In the genomic region with DNA sequence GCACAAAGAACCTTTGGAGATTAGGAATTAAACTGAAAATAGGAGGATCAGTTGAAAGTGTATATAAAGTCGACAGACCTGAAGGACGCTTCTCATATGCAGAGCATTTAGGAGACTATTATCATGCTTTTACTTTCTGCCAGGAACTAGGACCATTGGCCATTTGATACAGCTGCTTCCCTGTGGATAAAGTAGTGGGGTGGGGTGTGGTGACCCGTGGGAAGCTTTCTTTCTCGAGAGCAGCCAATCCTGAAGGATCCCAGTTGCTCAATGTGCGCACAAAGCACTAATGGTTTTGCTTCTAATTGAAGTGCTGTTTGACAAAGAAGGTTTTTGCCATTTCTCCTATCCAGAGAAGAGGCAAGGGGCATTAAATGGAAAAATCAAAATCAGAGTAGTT, we compare ENCODE assay signal across 14 cellular contexts. TPM values are rescaled to one million over a fixed set of nuclear protein-coding genes. Genes with fewer than 3 reads are reported as not detected.
A peak's percentile ranks its signal among the peaks of the same experiment; 100 is the strongest.
DNase-seq lines count a peak whose midpoint lies in the region; ATAC-seq and TF ChIP-seq lines count a peak whose summit lies in the region.
"Had no signal": no experiment of that assay in that cellular context is flagged by ENCODE, and none has a peak within 500 bp of the region (broad histone marks: within the 10 kb centered on the region; RNA-seq: fewer than 3 reads in every experiment).

No MANE protein-coding gene starts in this region.

- H3K79me2 ChIP-seq in GM23338 (replicated peaks; ENCODE audit: insufficient read depth) (no peaks in the 10 kb centered on the region), neural progenitor cell (ENCODE audit: low read depth) (no peaks in the 10 kb centered on the region)

- H3K27me3 ChIP-seq in GM23338 (ENCODE audit: insufficient read depth) (no peaks in the 10 kb centered on the region), NT2/D1 (ENCODE audit: insufficient read depth, insufficient read length) (no peaks in the 10 kb centered on the region), neural progenitor cell (no peaks in the 10 kb centered on the region), BE2C (peaks cover 22% of the 10 kb centered on the region)
- H3K27me3 ChIP-seq: BLaER1 treated with 17β-estradiol and CSF1 and Interleukin-3, amounts not matched to agents 10 nM and 100 nM had no signal

- H3K36me3 Mint-ChIP-seq in GM23338 (ENCODE audit: low read depth) (peaks cover 11% of the 10 kb centered on the region; the same call in 2 of the 3 replicates), neural progenitor cell (no peaks in the 10 kb centered on the region)
- no peaks in the 10 kb centered on the region for H3K36me3 Mint-ChIP-seq in dendritic cell treated with granulocyte-macrophage colony-stimulating factor and Interleukin-4, amounts not matched to agents 40 ng/mL and 50 ng/mL, for 4 days (ENCODE audit: low read depth)

- no peak overlapping the region for H3K4me3 Mint-ChIP-seq in GM23338
- no peak overlapping the region for H3K4me3 Mint-ChIP-seq in dendritic cell treated with granulocyte-macrophage colony-stimulating factor and Interleukin-4, amounts not matched to agents 40 ng/mL and 50 ng/mL, for 4 days
- H3K4me3 Mint-ChIP-seq in neural progenitor cell = no peak overlapping the region
- H3K4me3 Mint-ChIP-seq: CD4-positive, CD25-positive, alpha-beta regulatory T cell had no signal

- H3K27ac Mint-ChIP-seq in GM23338 (peak overlapping the region; percentile 84), neural progenitor cell (no peak overlapping the region)
- H3K27ac Mint-ChIP-seq in dendritic cell treated with granulocyte-macrophage colony-stimulating factor and Interleukin-4, amounts not matched to agents 40 ng/mL and 50 ng/mL, for 4 days = peak overlapping the region; percentile 6
- H3K27ac Mint-ChIP-seq: CD4-positive, CD25-positive, alpha-beta regulatory T cell had no signal

- H4K20me1 ChIP-seq in GM23338 (replicated peaks; ENCODE audit: insufficient read depth) (no peaks in the 10 kb centered on the region), neural progenitor cell (ENCODE audit: low read depth) (no peaks in the 10 kb centered on the region)
- H4K20me1 ChIP-seq: BLaER1 treated with 17β-estradiol and CSF1 and Interleukin-3, amounts not matched to agents 10 nM and 100 nM had no signal

- H3K4me1 ChIP-seq in GM23338 (ENCODE audit: insufficient read depth) (peaks cover 21% of the 10 kb centered on the region), NT2/D1 (ENCODE audit: insufficient read depth, insufficient read length) (no peaks in the 10 kb centered on the region), neural progenitor cell (peaks cover 6% of the 10 kb centered on the region), BE2C (no peaks in the 10 kb centered on the region)

- peaks cover 8% of the 10 kb centered on the region; the same call in 1 of the 2 replicates for H3K9me3 ChIP-seq in NT2/D1 (ENCODE audit: insufficient read depth, low read length)
- no peaks in the 10 kb centered on the region for H3K9me3 ChIP-seq in neural progenitor cell (ENCODE audit: low read depth)
- no peaks in the 10 kb centered on the region for H3K9me3 ChIP-seq in BE2C

- peak; percentile 59 for DNase-seq in GM23338 (ENCODE audit: low spot score)
- peak; percentile 33 for DNase-seq in NT2/D1 (ENCODE audit: low read depth, low spot score)
- no peak for DNase-seq in neural progenitor cell (ENCODE audit: low spot score)
- DNase-seq in BE2C = no peak
- no peak for DNase-seq in activated gamma-delta T cell (lab: John Stamatoyannopoulos, UW)
- no peak for DNase-seq in activated CD4-positive, alpha-beta T cell treated with anti-CD3 and anti-CD28 coated beads for 1 hour
- DNase-seq in stimulated activated CD4-positive, alpha-beta T cell treated with anti-CD3 and anti-CD28 coated beads, Interleukin-1b, Interleukin-23, amount 100 ng/mL, for 48 hours = no peak
- DNase-seq: CD4-positive, CD25-positive, alpha-beta regulatory T cell; DMS79; KBM-7 had no signal

- H3K9ac ChIP-seq in NT2/D1 (ENCODE audit: insufficient read length, low read depth) = no peak overlapping the region
- no peak overlapping the region for H3K9ac ChIP-seq in neural progenitor cell
- H3K9ac ChIP-seq: BLaER1 treated with 17β-estradiol and CSF1 and Interleukin-3, amounts not matched to agents 10 nM and 100 nM had no signal

- H3K27me3 Mint-ChIP-seq in GM23338 (ENCODE audit: insufficient read depth, low read depth, poor library complexity) (no peaks in the 10 kb centered on the region), neural progenitor cell (ENCODE audit: insufficient read depth, low read depth) (no peaks in the 10 kb centered on the region)
- no peaks in the 10 kb centered on the region for H3K27me3 Mint-ChIP-seq in dendritic cell treated with granulocyte-macrophage colony-stimulating factor and Interleukin-4, amounts not matched to agents 40 ng/mL and 50 ng/mL, for 4 days

- peak; percentile 86 for ATAC-seq in GM23338
- ATAC-seq: GM12878 had no signal

- no peaks in the 10 kb centered on the region for H3F3A ChIP-seq in GM23338 (replicated peaks; ENCODE audit: low read depth)
- no peaks in the 10 kb centered on the region for H3F3A ChIP-seq in neural progenitor cell (ENCODE audit: low read depth)

- no peaks in the 10 kb centered on the region for H3K9me2 ChIP-seq in GM23338 (ENCODE audit: insufficient read depth)

- H3K9me3 Mint-ChIP-seq in GM23338 = peaks cover 8% of the 10 kb centered on the region; the same call in 2 of the 3 replicates
- H3K9me3 Mint-ChIP-seq in dendritic cell treated with granulocyte-macrophage colony-stimulating factor and Interleukin-4, amounts not matched to agents 40 ng/mL and 50 ng/mL, for 4 days = peaks cover 6% of the 10 kb centered on the region
- no peaks in the 10 kb centered on the region for H3K9me3 Mint-ChIP-seq in neural progenitor cell

- TF ChIP-seq CTCF in GM23338 (conservative IDR thresholded peaks at IDR 0.05; ENCODE audit: low read depth in 2 of 2) = no peak
- no peak for TF ChIP-seq CTCF in neural progenitor cell (IDR thresholded peaks at IDR 0.05)
- no peak for TF ChIP-seq CTCF in BE2C (IDR thresholded peaks at IDR 0.05; ENCODE audit: low read depth, low read length)

- intact Hi-C loops in dendritic cell treated with granulocyte-macrophage colony-stimulating factor and Interleukin-4, amounts not matched to agents 40 ng/mL and 50 ng/mL, for 4 days (cut with micrococcal nuclease) = no loop called here

- H2AFZ ChIP-seq in GM23338 (peak overlapping the region; percentile 73), neural progenitor cell (replicated peaks) (peak overlapping the region; percentile 66)

- peak overlapping the region; percentile 68 for H3K27ac ChIP-seq in GM23338 (ENCODE audit: low read depth)
- H3K27ac ChIP-seq in neural progenitor cell = no peak overlapping the region
- H3K27ac ChIP-seq: BLaER1 treated with 17β-estradiol and CSF1 and Interleukin-3, amounts not matched to agents 10 nM and 100 nM; HL-60 had no signal

- no peaks in the 10 kb centered on the region for H3K36me3 ChIP-seq in GM23338 (ENCODE audit: insufficient read depth)
- no peaks in the 10 kb centered on the region for H3K36me3 ChIP-seq in NT2/D1 (ENCODE audit: insufficient read depth, insufficient read length, low read length)
- no peaks in the 10 kb centered on the region for H3K36me3 ChIP-seq in neural progenitor cell
- no peaks in the 10 kb centered on the region for H3K36me3 ChIP-seq in BE2C
- H3K36me3 ChIP-seq: BLaER1 treated with 17β-estradiol and CSF1 and Interleukin-3, amounts not matched to agents 10 nM and 100 nM had no signal

- H3K4me2 ChIP-seq in GM23338 (peak overlapping the region; percentile 27), neural progenitor cell (no peak overlapping the region)
- H3K4me2 ChIP-seq: BLaER1 treated with 17β-estradiol and CSF1 and Interleukin-3, amounts not matched to agents 10 nM and 100 nM had no signal

- peaks cover 32% of the 10 kb centered on the region for H3K4me1 Mint-ChIP-seq in GM23338
- H3K4me1 Mint-ChIP-seq in dendritic cell treated with granulocyte-macrophage colony-stimulating factor and Interleukin-4, amounts not matched to agents 40 ng/mL and 50 ng/mL, for 4 days (ENCODE audit: low read depth) = peaks cover 35% of the 10 kb centered on the region
- H3K4me1 Mint-ChIP-seq in neural progenitor cell = no peaks in the 10 kb centered on the region

- no peak overlapping the region for H3K4me3 ChIP-seq in GM23338
- no peak overlapping the region for H3K4me3 ChIP-seq in NT2/D1 (ENCODE audit: insufficient read length, low read depth)
- no peak overlapping the region for H3K4me3 ChIP-seq in neural progenitor cell
- no peak overlapping the region for H3K4me3 ChIP-seq in BE2C (ENCODE audit: low read depth, low read length)
- H3K4me3 ChIP-seq: BLaER1 treated with 17β-estradiol and CSF1 and Interleukin-3, amounts not matched to agents 10 nM and 100 nM; GM12878 had no signal

TF ChIP-seq in GM23338, 12 proteins besides CTCF, POLR2A, EP300 and RAD21 (continues in another document):
- TF ChIP-seq EZH2 (IDR thresholded peaks at IDR 0.05; ENCODE audit: low read depth, unreplicated experiment) = no peak

RNA-seq across cellular contexts. Expression of a gene that starts 14.9 kb away (rescaled TPM):
- total RNA-seq in GM23338 (2014; rRNA removed; shearing (Covaris generic)) = 17.6 and 18.5 TPM in 2 replicates
- 13.6 and 16.7 TPM in 2 replicates for polyA plus RNA-seq in GM23338 (2016; fragmentation: Nextera tagmentation; extraction: Ambion mirVana)
- total RNA-seq in neural progenitor cell (ENCODE audit: low replicate concordance) = 9.0 and 11.5 TPM in 2 replicates
- 12.9 TPM for polyA plus RNA-seq in BE2C (2012; ENCODE audit: insufficient read depth, insufficient read length, low read depth)

Comparison
In these comparisons a context has a peak if more than half of its experiments do, and no peak if none do; other contexts are left out.
1. DNase-seq: peak in GM23338 (single experiment) and NT2/D1 (single experiment); none in neural progenitor cell (single experiment), BE2C (single experiment), activated gamma-delta T cell (single experiment), activated CD4-positive, alpha-beta T cell treated with anti-CD3 and anti-CD28 coated beads for 1 hour (single experiment) and stimulated activated CD4-positive, alpha-beta T cell treated with anti-CD3 and anti-CD28 coated beads, Interleukin-1b, Interleukin-23, amount 100 ng/mL, for 48 hours (single experiment).